Comparison of ENCODE assay signal across 9 cellular contexts in the genomic region with DNA sequence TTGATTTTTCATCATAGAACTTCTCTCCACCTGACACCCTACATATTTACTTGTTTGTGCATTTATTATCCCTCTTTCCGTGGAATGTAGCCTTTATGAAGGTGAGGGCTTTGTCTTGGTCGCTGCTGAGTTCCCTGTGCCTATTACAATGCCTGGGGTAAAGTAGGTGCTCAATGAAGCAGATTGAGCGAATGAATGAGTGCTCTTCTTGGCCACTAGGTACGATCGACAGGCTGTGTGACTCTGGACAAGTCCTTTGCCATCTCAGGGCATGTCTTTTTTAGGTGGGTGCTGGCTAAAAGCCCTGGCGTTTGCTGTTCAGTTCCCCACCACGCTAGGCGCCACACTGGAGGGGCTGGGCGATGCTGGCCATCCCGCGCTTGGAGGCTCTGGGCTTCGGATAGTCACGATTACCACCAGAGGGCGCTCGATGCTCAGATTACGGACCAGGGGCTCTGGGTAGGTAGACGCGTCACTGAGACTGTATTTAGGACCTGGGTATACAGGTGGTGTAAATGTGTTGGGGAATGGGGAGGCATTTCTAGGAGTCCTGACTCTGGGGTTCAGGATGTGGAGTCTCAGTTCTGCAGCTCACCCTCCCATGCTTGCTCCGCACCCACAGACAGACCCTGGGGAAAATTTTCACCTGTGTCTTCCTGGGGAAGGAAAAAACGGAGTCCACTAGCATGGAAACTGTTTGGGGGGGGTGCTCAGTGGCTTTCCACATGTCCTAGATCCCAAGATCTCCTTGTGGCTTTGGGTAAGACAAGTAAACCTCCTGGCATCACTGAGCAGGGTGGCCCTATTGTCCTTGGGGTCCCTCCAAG.
DNase-seq lines count a peak whose midpoint lies in the region; ATAC-seq and TF ChIP-seq lines count a peak whose summit lies in the region.
"Had no signal": no experiment of that assay in that cellular context is flagged by ENCODE, and none has a peak within 500 bp of the region (broad histone marks: within the 10 kb centered on the region; RNA-seq: fewer than 3 reads in every experiment).

No MANE protein-coding gene starts in this region.

- H3K4me1 ChIP-seq in HCT116 (ENCODE audit: control insufficient read depth in 1 of 2, insufficient read depth in 2 of 2, low read length in 2 of 2): 0 out of 4 replicates have a peak, but pooled peaks cover 0 to 3% of the 10 kb centered on the region in 2 experiments

- intact Hi-C loops in HCT116 (cut with micrococcal nuclease): loop anchor here (2.0 to 10.0 kb wide), 3 partner anchors 449 to 881 kb away; no protein-coding TSS in a partner anchor

- TF ChIP-seq POLR2A in HCT116 (IDR thresholded peaks at IDR 0.05; ENCODE audit: borderline replicate concordance, extremely low read depth, insufficient read depth, insufficient read length): no peak

- no peak overlapping the region for H3K4me3 ChIP-seq in AG10803 (ENCODE audit: low read length)
- no peak overlapping the region for H3K4me3 ChIP-seq in HCT116 (replicated peaks in 1 of 2; ENCODE audit: low read depth in 1 of 2, low read length in 2 of 2)
- no peak overlapping the region for H3K4me3 ChIP-seq in coronary artery

- no peak overlapping the region for H3K4me2 ChIP-seq in HCT116 (ENCODE audit: low read length)

- no peak overlapping the region for H3K27ac Mint-ChIP-seq in activated CD4-positive, alpha-beta T cell treated with anti-CD3 and anti-CD28 coated beads, Interleukin-2, amount 10 ng/mL, durations not matched to agents 7 days and 5 days
- no peak overlapping the region for H3K27ac Mint-ChIP-seq in memory B cell
- H3K27ac Mint-ChIP-seq: stimulated activated naive CD8-positive, alpha-beta T cell treated with anti-CD3 and anti-CD28 coated beads, Interleukin-15, Interleukin-2, amounts not matched to agents 100 ng/mL and 50 ng/mL, for 24 hours had no signal

- H3K27me3 Mint-ChIP-seq in activated CD4-positive, alpha-beta T cell treated with anti-CD3 and anti-CD28 coated beads, Interleukin-2, amount 10 ng/mL, durations not matched to agents 7 days and 5 days: peaks cover 49% of the 10 kb centered on the region
- H3K27me3 Mint-ChIP-seq in memory B cell: peaks cover 22% of the 10 kb centered on the region

- no peaks in the 10 kb centered on the region for H3K36me3 ChIP-seq in HCT116 (ENCODE audit: control insufficient read depth in 1 of 2, insufficient read depth in 2 of 2, low read length in 2 of 2)

- H3K9me3 Mint-ChIP-seq in activated CD4-positive, alpha-beta T cell treated with anti-CD3 and anti-CD28 coated beads, Interleukin-2, amount 10 ng/mL, durations not matched to agents 7 days and 5 days: no peaks in the 10 kb centered on the region
- no peaks in the 10 kb centered on the region for H3K9me3 Mint-ChIP-seq in memory B cell
- H3K9me3 Mint-ChIP-seq: stimulated activated naive CD8-positive, alpha-beta T cell treated with anti-CD3 and anti-CD28 coated beads, Interleukin-15, Interleukin-2, amounts not matched to agents 100 ng/mL and 50 ng/mL, for 24 hours had no signal

- H2AFZ ChIP-seq in HCT116 (ENCODE audit: low read depth, low read length, poor library complexity, severe bottlenecking): peak overlapping the region; percentile 44

- no peaks in the 10 kb centered on the region for H3K9me2 ChIP-seq in HCT116 (ENCODE audit: insufficient read depth)

- ATAC-seq in HCT116 (peak; percentile 100), memory B cell (ENCODE audit: low read depth) (peak; percentile 87), HG03196 (IDR thresholded peaks at IDR 0.05; ENCODE audit: unreplicated experiment) (no peak)

- POLR2A ChIA-PET in HCT116 (lab: Charles Lee): no interaction called here
- POLR2A ChIA-PET in activated CD4-positive, alpha-beta T cell treated with anti-CD3 and anti-CD28 coated beads, Interleukin-2, amount 10 ng/mL, durations not matched to agents 7 days and 5 days (lab: Charles Lee): no interaction called here

- TF ChIP-seq CTCF in AG10803 (conservative IDR thresholded peaks at IDR 0.05; ENCODE audit: low read length) (peak; percentile 56), HCT116 (IDR thresholded peaks at IDR 0.05 in 2 of 3, conservative IDR thresholded peaks at IDR 0.05 in 1 of 3; ENCODE audit: borderline replicate concordance in 1 of 3, insufficient read depth in 1 of 3, low read depth in 2 of 3, low read length in 2 of 3) (peak; percentile 80 to 91 (median 83)), coronary artery (IDR thresholded peaks at IDR 0.05) (peak; percentile 23)

- no peak overlapping the region for H3K27ac ChIP-seq in HCT116 (ENCODE audit: low read depth, low read length)
- H3K27ac ChIP-seq in coronary artery: no peak overlapping the region

- H3K27me3 ChIP-seq in HCT116 (ENCODE audit: insufficient read depth, low read length): peaks cover 49% of the 10 kb centered on the region

- no peaks in the 10 kb centered on the region for H3K9me3 ChIP-seq in HCT116 (ENCODE audit: control insufficient read depth in 1 of 2, insufficient read depth in 1 of 2, low read depth in 1 of 2, low read length in 2 of 2)

- no peaks in the 10 kb centered on the region for H3K36me3 Mint-ChIP-seq in activated CD4-positive, alpha-beta T cell treated with anti-CD3 and anti-CD28 coated beads, Interleukin-2, amount 10 ng/mL, durations not matched to agents 7 days and 5 days (ENCODE audit: low read depth)
- no peaks in the 10 kb centered on the region for H3K36me3 Mint-ChIP-seq in memory B cell

- H3K79me2 ChIP-seq in HCT116 (ENCODE audit: insufficient read depth, low read length): no peaks in the 10 kb centered on the region

- DNase-seq in AG10803 (ENCODE audit: low read depth): peak; percentile 22
- peak; percentile 60 for DNase-seq in HCT116 (ENCODE audit: low read depth, low spot score)
- DNase-seq in NCI-H460 (ENCODE audit: extremely low read depth, low read depth): peak; percentile 58
- peak; percentile 79 for DNase-seq in activated CD4-positive, alpha-beta T cell treated with anti-CD3 and anti-CD28 coated beads, Interleukin-2, amount 10 ng/mL, durations not matched to agents 7 days and 5 days
- peak; percentile 41 for DNase-seq in coronary artery (ENCODE audit: low spot score)
- peak; percentile 59 to 71 for DNase-seq in memory B cell (ENCODE audit: low spot score in 2 of 2)
- DNase-seq in stimulated activated CD8-positive, alpha-beta memory T cell treated with anti-CD3 and anti-CD28 coated beads, Interleukin-15, amount 100 ng/mL, for 24 hours (ENCODE audit: low read depth): peak; percentile 26

- H4K20me1 ChIP-seq in HCT116 (ENCODE audit: insufficient read depth): no peaks in the 10 kb centered on the region

- CTCF ChIA-PET in HCT116 (lab: Charles Lee): interaction anchor here (1.0 to 1.2 kb wide), 2 partner anchors 22 to 881 kb away, joined by 3 read pairs; no protein-coding TSS in a partner anchor
- CTCF ChIA-PET in activated CD4-positive, alpha-beta T cell treated with anti-CD3 and anti-CD28 coated beads, Interleukin-2, amount 10 ng/mL, durations not matched to agents 7 days and 5 days (lab: Charles Lee): interaction anchor here (0.8 kb wide), 1 partner anchor 11 kb away, joined by 3 read pairs; no protein-coding TSS in a partner anchor

- peak; percentile 88 for TF ChIP-seq RAD21 in HCT116 (IDR thresholded peaks at IDR 0.05; ENCODE audit: low read depth)

- RAD21 ChIA-PET in HCT116 (lab: Charles Lee; ENCODE audit: low non-redundant PET in 1 of 2, low total read pairs in 2 of 2, uncharacterized antibody in 2 of 2, unreplicated experiment in 2 of 2): no interaction called here

- H3K9ac ChIP-seq in HCT116 (ENCODE audit: low read length): no peak overlapping the region

- no TSS peak for BruUV-seq in HCT116 (replicated peaks; lab: Mats Ljungman, UMichigan)

- H3K4me1 Mint-ChIP-seq in activated CD4-positive, alpha-beta T cell treated with anti-CD3 and anti-CD28 coated beads, Interleukin-2, amount 10 ng/mL, durations not matched to agents 7 days and 5 days: no peaks in the 10 kb centered on the region
- peaks cover 4% of the 10 kb centered on the region for H3K4me1 Mint-ChIP-seq in memory B cell

- no peak overlapping the region for H3K4me3 Mint-ChIP-seq in activated CD4-positive, alpha-beta T cell treated with anti-CD3 and anti-CD28 coated beads, Interleukin-2, amount 10 ng/mL, durations not matched to agents 7 days and 5 days
- no peak overlapping the region for H3K4me3 Mint-ChIP-seq in memory B cell
- H3K4me3 Mint-ChIP-seq: stimulated activated naive CD8-positive, alpha-beta T cell treated with anti-CD3 and anti-CD28 coated beads, Interleukin-15, Interleukin-2, amounts not matched to agents 100 ng/mL and 50 ng/mL, for 24 hours had no signal

TF ChIP-seq in HCT116, 20 proteins besides CTCF, POLR2A, EP300 and RAD21 (continues in another document):
- TF ChIP-seq POLR2AphosphoS5 (IDR thresholded peaks at IDR 0.05; ENCODE audit: low read depth, low read length) (no peak), JUND (IDR thresholded peaks at IDR 0.05) (no peak), SRF (IDR thresholded peaks at IDR 0.05; ENCODE audit: low read depth) (no peak), EZH2phosphoT487 (IDR thresholded peaks at IDR 0.05; ENCODE audit: borderline replicate concordance) (no peak), CBX3 (IDR thresholded peaks at IDR 0.05; ENCODE audit: low read depth) (no peak)
- TF ChIP-seq, protein P1, sequence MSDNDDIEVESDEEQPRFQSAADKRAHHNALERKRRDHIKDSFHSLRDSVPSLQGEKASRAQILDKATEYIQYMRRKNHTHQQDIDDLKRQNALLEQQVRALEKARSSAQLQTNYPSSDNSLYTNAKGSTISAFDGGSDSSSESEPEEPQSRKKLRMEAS (IDR thresholded peaks at IDR 0.05): no peak

Comparison
In these comparisons a context has a peak if more than half of its experiments do, and no peak if none do; other contexts are left out.
1. DNase-seq: peak in every context shown above with its lines; median percentile 79 in activated CD4-positive, alpha-beta T cell treated with anti-CD3 and anti-CD28 coated beads, Interleukin-2, amount 10 ng/mL, durations not matched to agents 7 days and 5 days; 65 in memory B cell; 60 in HCT116; 58 in NCI-H460; 41 in coronary artery; 26 in stimulated activated CD8-positive, alpha-beta memory T cell treated with anti-CD3 and anti-CD28 coated beads, Interleukin-15, amount 100 ng/mL, for 24 hours; 22 in AG10803.
2. CTCF ChIP-seq: peak in every context shown above with its lines; median percentile 83 in HCT116; 56 in AG10803; 23 in coronary artery.